ENCODE assay signal across 20 cellular contexts in genomic region chr1:56931686-56932085, GRCh38.
"Had no signal": no experiment of that assay in that cellular context is flagged by ENCODE, and none has a peak within 500 bp of the region (broad histone marks: within the 10 kb centered on the region; RNA-seq: fewer than 3 reads in every experiment).

No MANE protein-coding gene starts in this region.

- DNase-seq: dermis blood vessel endothelial cell; effector memory CD4-positive, alpha-beta T cell; erythroblast; glutamatergic neuron; heart right ventricle; hippocampal formation; immature natural killer cell; left ventricle myocardium superior; lower lobe of right lung; natural killer cell; pancreas; right lobe of liver; small intestine; stimulated activated CD4-positive, alpha-beta T cell treated with anti-CD3 and anti-CD28 coated beads, Interleukin-15, amount 100 ng/mL, for 24 hours; stimulated activated CD4-positive, alpha-beta T cell treated with anti-CD3 and anti-CD28 coated beads, Interleukin-2, amount 100 ng/mL, for 48 hours; stimulated activated CD8-positive, alpha-beta memory T cell treated with anti-CD3 and anti-CD28 coated beads, Interleukin-4, amount 100 ng/mL, for 48 hours; stimulated activated naive CD4-positive, alpha-beta T cell; stimulated activated naive CD8-positive, alpha-beta T cell treated with anti-CD3 and anti-CD28 coated beads, Interleukin-15, amount 100 ng/mL, for 72 hours; transverse colon had no signal

- ATAC-seq: gastroesophageal sphincter; heart right ventricle; left ventricle myocardium superior; lower lobe of right lung; natural killer cell; pancreas; right lobe of liver; stimulated activated naive CD8-positive, alpha-beta T cell treated with anti-CD3 and anti-CD28 coated beads, Interleukin-15, amount 100 ng/mL, for 72 hours had no signal
